Comparison of ENCODE assay signal across 23 cellular contexts in genomic region chr17:80944326-80944725, GRCh38. TPM values are rescaled to one million over a fixed set of nuclear protein-coding genes. Genes with fewer than 3 reads are reported as not detected.
DNase-seq lines count a peak whose midpoint lies in the region; ATAC-seq and TF ChIP-seq lines count a peak whose summit lies in the region.
"Had no signal": no experiment of that assay in that cellular context is flagged by ENCODE, and none has a peak within 500 bp of the region (broad histone marks: within the 10 kb centered on the region; RNA-seq: fewer than 3 reads in every experiment).

No MANE protein-coding gene starts in this region.

- TF ChIP-seq CTCF in heart left ventricle (IDR thresholded peaks at IDR 0.05) (no peak), osteoblast (IDR thresholded peaks at IDR 0.05; ENCODE audit: extremely low read depth, low read depth, low read length) (no peak), upper lobe of right lung (IDR thresholded peaks at IDR 0.05) (no peak)

- H3K4me3 ChIP-seq in heart left ventricle (no peak overlapping the region), osteoblast (ENCODE audit: insufficient read depth, low read length) (no peak overlapping the region), upper lobe of right lung (no peak overlapping the region)
- H3K4me3 ChIP-seq: K562, thoracic aorta had no signal

- peaks cover 49% of the 10 kb centered on the region for H3K4me1 Mint-ChIP-seq in dendritic cell treated with granulocyte-macrophage colony-stimulating factor and Interleukin-4, amounts not matched to agents 40 ng/mL and 50 ng/mL, for 4 days (ENCODE audit: low read depth)

- H3K27me3 ChIP-seq in heart left ventricle (no peaks in the 10 kb centered on the region), osteoblast (ENCODE audit: insufficient read depth, low read length) (no peaks in the 10 kb centered on the region), upper lobe of right lung (no peaks in the 10 kb centered on the region)

- H3K36me3 ChIP-seq in heart left ventricle (peaks cover 0 to 39% (median 25%) of the 10 kb centered on the region in 9 donors), osteoblast (ENCODE audit: insufficient read depth, low read length) (peaks cover 11% of the 10 kb centered on the region), upper lobe of right lung (peaks cover 23% of the 10 kb centered on the region)

- intact Hi-C loops in heart left ventricle (cut with DNase I) = no loop called here
- intact Hi-C loops in left cardiac atrium (cut with DNase I) = no loop called here
- intact Hi-C loops in dendritic cell treated with granulocyte-macrophage colony-stimulating factor and Interleukin-4, amounts not matched to agents 40 ng/mL and 50 ng/mL, for 4 days (cut with micrococcal nuclease) = no loop called here
- intact Hi-C loops in upper lobe of right lung (cut with DNase I) = no loop called here

- H3K9me3 ChIP-seq in heart left ventricle (peaks cover 0 to 3% (median 0%) of the 10 kb centered on the region in 12 donors), osteoblast (ENCODE audit: low read depth, low read length) (no peaks in the 10 kb centered on the region), upper lobe of right lung (no peaks in the 10 kb centered on the region)
- H3K9me3 ChIP-seq: thoracic aorta had no signal

- peak in 3 of 5 donors; percentile 8 to 32 (median 15) for DNase-seq in heart left ventricle
- DNase-seq in left cardiac atrium = no peak
- DNase-seq in osteoblast (ENCODE audit: insufficient read length, low spot score, missing footprints) = peak; percentile 66
- DNase-seq in upper lobe of right lung = peak; percentile 40
- no peak for DNase-seq in activated T-cell treated with anti-CD3 and anti-CD28 coated beads, Interleukin-2, amount 50 U/mL, for 1 hour
- DNase-seq: activated CD4-positive, CD25-positive, alpha-beta regulatory T cell; activated T-cell treated with anti-CD3 and anti-CD28 coated beads, Interleukin-2, amount 50 U/mL, for 72 hours; DMS153; effector CD4-positive, alpha-beta T cell; H7; naive thymus-derived CD4-positive, alpha-beta T cell; NCI-H1048; NCI-H1694 treated with DMSO at 0.1 percent for 48 hours; RPMI8226; stimulated activated CD4-positive, alpha-beta T cell treated with anti-CD3 and anti-CD28 coated beads, Interleukin-2, amount 100 ng/mL, for 24 hours; T-cell had no signal

- no peak overlapping the region for H3K4me2 ChIP-seq in osteoblast (ENCODE audit: insufficient read depth, low read length)

- peaks cover 82% of the 10 kb centered on the region for H3K36me3 Mint-ChIP-seq in dendritic cell treated with granulocyte-macrophage colony-stimulating factor and Interleukin-4, amounts not matched to agents 40 ng/mL and 50 ng/mL, for 4 days (ENCODE audit: low read depth)

- H3K79me2 ChIP-seq in osteoblast (ENCODE audit: insufficient read depth, low read length) = no peaks in the 10 kb centered on the region

- no peaks in the 10 kb centered on the region for H3K9me3 Mint-ChIP-seq in dendritic cell treated with granulocyte-macrophage colony-stimulating factor and Interleukin-4, amounts not matched to agents 40 ng/mL and 50 ng/mL, for 4 days
- H3K9me3 Mint-ChIP-seq: stimulated activated naive CD8-positive, alpha-beta T cell treated with anti-CD3 and anti-CD28 coated beads, Interleukin-15, Interleukin-2, amounts not matched to agents 100 ng/mL and 50 ng/mL, for 24 hours; T-cell had no signal

- H3K27ac ChIP-seq in heart left ventricle (peak overlapping the region in 1 of 12 donors; percentile 89), osteoblast (ENCODE audit: low read depth, low read length) (no peak overlapping the region), upper lobe of right lung (no peak overlapping the region)
- H3K27ac ChIP-seq: epithelial cell of prostate, thoracic aorta had no signal

- H2AFZ ChIP-seq in osteoblast (ENCODE audit: low read length) = no peak overlapping the region

- peaks cover 0 to 23% (median 14%) of the 10 kb centered on the region in 12 donors for H3K4me1 ChIP-seq in heart left ventricle
- peaks cover 7% of the 10 kb centered on the region for H3K4me1 ChIP-seq in osteoblast (ENCODE audit: insufficient read depth, low read length)
- H3K4me1 ChIP-seq in upper lobe of right lung = peaks cover 16% of the 10 kb centered on the region

- H3K4me3 Mint-ChIP-seq in dendritic cell treated with granulocyte-macrophage colony-stimulating factor and Interleukin-4, amounts not matched to agents 40 ng/mL and 50 ng/mL, for 4 days = no peak overlapping the region
- H3K4me3 Mint-ChIP-seq: activated naive CD8-positive, alpha-beta T cell; activated T-cell treated with anti-CD3 and anti-CD28 coated beads, Interleukin-2, amount 50 U/mL, for 72 hours; naive thymus-derived CD4-positive, alpha-beta T cell; stimulated activated naive CD8-positive, alpha-beta T cell treated with anti-CD3 and anti-CD28 coated beads, Interleukin-15, Interleukin-2, amounts not matched to agents 100 ng/mL and 50 ng/mL, for 24 hours; T-cell had no signal

- no peaks in the 10 kb centered on the region for H3K27me3 Mint-ChIP-seq in dendritic cell treated with granulocyte-macrophage colony-stimulating factor and Interleukin-4, amounts not matched to agents 40 ng/mL and 50 ng/mL, for 4 days
- H3K27me3 Mint-ChIP-seq: activated naive CD8-positive, alpha-beta T cell; naive thymus-derived CD4-positive, alpha-beta T cell; stimulated activated naive CD8-positive, alpha-beta T cell treated with anti-CD3 and anti-CD28 coated beads, Interleukin-15, Interleukin-2, amounts not matched to agents 100 ng/mL and 50 ng/mL, for 24 hours; T-cell had no signal

- 81 to 91% (median 87%) methylated on average over 8 to 9 of the region's 9 CpGs for WGBS in heart left ventricle, 4 donors

- peak overlapping the region; percentile 80 for H3K27ac Mint-ChIP-seq in dendritic cell treated with granulocyte-macrophage colony-stimulating factor and Interleukin-4, amounts not matched to agents 40 ng/mL and 50 ng/mL, for 4 days
- H3K27ac Mint-ChIP-seq: activated naive CD8-positive, alpha-beta T cell; activated T-cell treated with anti-CD3 and anti-CD28 coated beads, Interleukin-2, amount 50 U/mL, for 72 hours; stimulated activated naive CD8-positive, alpha-beta T cell treated with anti-CD3 and anti-CD28 coated beads, Interleukin-15, Interleukin-2, amounts not matched to agents 100 ng/mL and 50 ng/mL, for 24 hours; T-cell had no signal

- TF ChIP-seq POLR2A in heart left ventricle (IDR thresholded peaks at IDR 0.05) = no peak

- no peak for ATAC-seq in heart left ventricle
- ATAC-seq in left cardiac atrium = no peak
- ATAC-seq in upper lobe of right lung = no peak
- ATAC-seq in GM18520 (IDR thresholded peaks at IDR 0.05; ENCODE audit: unreplicated experiment) = no peak
- ATAC-seq: activated T-cell treated with anti-CD3 and anti-CD28 coated beads, Interleukin-2, amount 50 U/mL, for 72 hours; K562; naive thymus-derived CD4-positive, alpha-beta T cell; T-cell had no signal

- H4K20me1 ChIP-seq in osteoblast (ENCODE audit: insufficient read depth, low read length) = no peaks in the 10 kb centered on the region

RNA-seq across cellular contexts. Expression of gene CHMP6, which starts 47.3 kb away (rescaled TPM):
- total RNA-seq in heart left ventricle = 10 to 100 TPM; 17.9 to 25.9 (median 19.4) TPM
- 10 to 100 TPM; 24.4 to 35.5 TPM for polyA plus RNA-seq in heart left ventricle
- 10 to 100 TPM; 17.4 to 19.1 TPM for total RNA-seq in left cardiac atrium
- 21.4 and 21.8 TPM in 2 replicates for total RNA-seq in osteoblast
- 29.9 TPM for total RNA-seq in upper lobe of right lung

Comparison
In these comparisons a context has a peak if more than half of its experiments do, and no peak if none do; other contexts are left out.
1. DNase-seq: peak in heart left ventricle (3 of 5), osteoblast (single experiment) and upper lobe of right lung (single experiment); none in left cardiac atrium (single experiment) and activated T-cell treated with anti-CD3 and anti-CD28 coated beads, Interleukin-2, amount 50 U/mL, for 1 hour (single experiment).